24 cellular contexts compared by ENCODE assay signal in the genomic region with DNA sequence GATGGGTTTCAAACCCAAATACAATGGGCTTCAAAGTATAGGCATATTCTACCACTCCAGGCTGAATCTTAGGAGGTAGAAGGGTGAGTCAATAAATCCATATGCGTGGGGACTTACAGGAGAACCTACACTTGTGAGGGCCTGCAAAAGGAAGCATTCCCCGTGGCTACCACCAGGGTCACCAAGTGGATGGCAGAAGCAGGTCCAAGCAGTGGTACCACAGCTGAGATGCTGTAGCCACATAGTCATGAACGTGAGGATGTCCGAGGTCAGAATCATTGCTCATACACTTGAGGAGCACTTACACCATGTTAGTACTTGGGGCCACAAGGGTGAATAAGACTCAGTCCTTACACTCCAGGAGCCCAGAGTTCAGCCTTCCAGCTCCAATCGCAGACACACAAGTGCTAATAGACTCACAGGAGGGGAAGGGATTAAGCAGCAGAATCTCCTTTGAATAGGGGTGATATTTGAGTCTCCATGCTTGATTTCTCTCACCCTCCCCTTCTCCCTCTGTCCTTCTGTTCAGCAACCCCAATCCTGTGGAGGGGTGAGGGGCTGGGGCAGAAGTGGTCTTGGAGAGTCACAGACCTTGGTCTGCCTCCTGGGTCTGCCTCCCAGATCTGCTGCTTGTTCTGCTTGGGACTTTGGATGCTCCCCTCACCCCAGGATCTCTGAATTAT. TPM values are rescaled to one million over a fixed set of nuclear protein-coding genes. Genes with fewer than 3 reads are reported as not detected.
DNase-seq lines count a peak whose midpoint lies in the region; ATAC-seq, FAIRE-seq and TF ChIP-seq lines count a peak whose summit lies in the region.
"Had no signal": no experiment of that assay in that cellular context is flagged by ENCODE, and none has a peak within 500 bp of the region (broad histone marks: within the 10 kb centered on the region; RNA-seq: fewer than 3 reads in every experiment).

No MANE protein-coding gene starts in this region.

- 8% methylated on average over 5 of the region's 5 CpGs for WGBS in A549 (ENCODE audit: missing lambda C conversion rate)

- no peak overlapping the region for H3K4me3 ChIP-seq in A549
- H3K4me3 ChIP-seq in WERI-Rb-1 (ENCODE audit: low read depth, low read length): no peak overlapping the region
- H3K4me3 ChIP-seq: breast epithelium, left ventricle myocardium inferior, mucosa of descending colon, testis had no signal

- no peak overlapping the region for H3K27ac ChIP-seq in A549
- 0 out of 2 replicates have a peak overlapping the region, but pooled peaks have one; percentile 6 for H3K27ac ChIP-seq in WERI-Rb-1
- H3K27ac ChIP-seq: breast epithelium, HL-60, left ventricle myocardium inferior, testis had no signal

- no peaks in the 10 kb centered on the region for H3K36me3 Mint-ChIP-seq in activated T-helper 17 cell treated with anti-CD3 and anti-CD28 coated beads, Interleukin-2, amount 50 U/mL, for 72 hours (ENCODE audit: low read depth)
- H3K36me3 Mint-ChIP-seq: CD4-positive, alpha-beta memory T cell had no signal

- DNase-seq in A549 (ENCODE audit: low read depth in 1 of 2, low spot score in 1 of 2) (peak in 1 of 2 experiments; percentile 33), WERI-Rb-1 (peak; percentile 67), iPS-NIHi7 (ENCODE audit: extremely low spot score) (peak; percentile 36), germinal center (ENCODE audit: low spot score) (no peak), COLO829 (ENCODE audit: low spot score) (no peak)
- DNase-seq: activated CD4-positive, alpha-beta T cell treated with anti-CD3 and anti-CD28 coated beads for 1 hour; activated CD8-positive, alpha-beta memory T cell treated with anti-CD3 and anti-CD28 coated beads, Interleukin-2, amount 50 U/mL, for 4 hours; activated effector memory CD4-positive, alpha-beta T cell treated with Interleukin-2 at 50 U/mL for 16 hours; CD4-positive, alpha-beta memory T cell; cortex of kidney; DMS79; foreskin fibroblast; left ventricle myocardium inferior; mucosa of descending colon; NCI-H2081; NCI-H510A treated with DMSO at 0.1 percent for 48 hours; SIG-M5; testis had no signal

- no peak overlapping the region for H3K27ac Mint-ChIP-seq in activated T-helper 17 cell treated with anti-CD3 and anti-CD28 coated beads, Interleukin-2, amount 50 U/mL, for 72 hours
- H3K27ac Mint-ChIP-seq: CD4-positive, alpha-beta memory T cell had no signal

- H3K4me1 ChIP-seq in A549: no peaks in the 10 kb centered on the region
- H3K4me1 ChIP-seq: breast epithelium, left ventricle myocardium inferior, testis had no signal

- TF ChIP-seq RAD21 in A549 (conservative IDR thresholded peaks at IDR 0.05 in 1 of 2, IDR thresholded peaks at IDR 0.05 in 1 of 2): no peak

- H3K4me2 ChIP-seq in A549: no peak overlapping the region

- no peaks in the 10 kb centered on the region for H3K9me3 Mint-ChIP-seq in activated T-helper 17 cell treated with anti-CD3 and anti-CD28 coated beads, Interleukin-2, amount 50 U/mL, for 72 hours
- H3K9me3 Mint-ChIP-seq: CD4-positive, alpha-beta memory T cell had no signal

- H3K27me3 ChIP-seq in WERI-Rb-1 (ENCODE audit: insufficient read depth, low read depth, severe bottlenecking): no peaks in the 10 kb centered on the region
- H3K27me3 ChIP-seq: testis had no signal

- H3K9me3 ChIP-seq in A549: peaks cover 3% of the 10 kb centered on the region; the same call in 1 of the 3 replicates
- H3K9me3 ChIP-seq in WERI-Rb-1 (ENCODE audit: severe bottlenecking): peaks cover 5% of the 10 kb centered on the region
- H3K9me3 ChIP-seq: breast epithelium, left ventricle myocardium inferior, mucosa of descending colon, testis had no signal

- FAIRE-seq in A549 (lab: Jason Lieb, UNC): no peak
- FAIRE-seq: endothelial cell of umbilical vein had no signal

- H3K36me3 ChIP-seq in WERI-Rb-1: no peaks in the 10 kb centered on the region
- H3K36me3 ChIP-seq: breast epithelium, left ventricle myocardium inferior had no signal

- TF ChIP-seq CTCF in A549 (IDR thresholded peaks at IDR 0.05): no peak
- peak; percentile 45 for TF ChIP-seq CTCF in GM12873 (IDR thresholded peaks at IDR 0.05; ENCODE audit: insufficient read depth, low read depth, low read length, missing control alignments)
- peak; percentile 68 for TF ChIP-seq CTCF in WERI-Rb-1 (IDR thresholded peaks at IDR 0.05; ENCODE audit: low read depth, low read length)

- POLR2A ChIA-PET in A549 (lab: Yijun Ruan, JAX): no interaction called here

- peak; percentile 74 to 85 for ATAC-seq in A549
- no peak for ATAC-seq in GM19023 (IDR thresholded peaks at IDR 0.05; ENCODE audit: unreplicated experiment)
- ATAC-seq in activated T-helper 17 cell treated with anti-CD3 and anti-CD28 coated beads, Interleukin-2, amount 50 U/mL, for 72 hours (replicated peaks): no peak
- ATAC-seq: mucosa of descending colon had no signal

- H3K4me3 Mint-ChIP-seq in activated T-helper 17 cell treated with anti-CD3 and anti-CD28 coated beads, Interleukin-2, amount 50 U/mL, for 72 hours: no peak overlapping the region
- H3K4me3 Mint-ChIP-seq: CD4-positive, alpha-beta memory T cell had no signal

- H3K4me1 Mint-ChIP-seq in activated T-helper 17 cell treated with anti-CD3 and anti-CD28 coated beads, Interleukin-2, amount 50 U/mL, for 72 hours: no peaks in the 10 kb centered on the region
- H3K4me1 Mint-ChIP-seq: CD4-positive, alpha-beta memory T cell had no signal

- no peak for TF ChIP-seq EP300 in A549 (IDR thresholded peaks at IDR 0.05)

- CTCF ChIA-PET in A549 (lab: Yijun Ruan, JAX): interaction anchor here (0.9 to 1.1 kb wide), 2 partner anchors 9 to 207 kb away, joined by 3 read pairs; no protein-coding TSS in a partner anchor

- no peak for TF ChIP-seq POLR2A in A549 (IDR thresholded peaks at IDR 0.05; ENCODE audit: low read length)

- H3K27me3 Mint-ChIP-seq in activated T-helper 17 cell treated with anti-CD3 and anti-CD28 coated beads, Interleukin-2, amount 50 U/mL, for 72 hours: peaks cover 22% of the 10 kb centered on the region

TF ChIP-seq in A549, 52 proteins besides CTCF, POLR2A, EP300 and RAD21 (continues in another document):
- TF ChIP-seq JUN (IDR thresholded peaks at IDR 0.05) (no peak), FOSB (CRISPR knock-in tag; IDR thresholded peaks at IDR 0.05) (no peak), MAFK (IDR thresholded peaks at IDR 0.05; ENCODE audit: partially characterized antibody) (no peak), ZFP36 (IDR thresholded peaks at IDR 0.05; ENCODE audit: borderline replicate concordance, partially characterized antibody) (no peak), MYC (IDR thresholded peaks at IDR 0.05; ENCODE audit: borderline replicate concordance, low read length) (no peak), KDM1A (IDR thresholded peaks at IDR 0.05; ENCODE audit: low read depth) (no peak), HOXB13 (CRISPR knock-in tag; IDR thresholded peaks at IDR 0.05; ENCODE audit: low read depth) (no peak), RFX5 (IDR thresholded peaks at IDR 0.05) (no peak), CHD4 (IDR thresholded peaks at IDR 0.05; ENCODE audit: borderline replicate concordance) (no peak), CHD2 (IDR thresholded peaks at IDR 0.05; ENCODE audit: low read length, partially characterized antibody) (no peak), BHLHE40 (IDR thresholded peaks at IDR 0.05; ENCODE audit: low read depth, low read length) (no peak), ZSCAN20 (CRISPR knock-in tag; IDR thresholded peaks at IDR 0.05) (no peak), CBX2 (IDR thresholded peaks at IDR 0.05; ENCODE audit: borderline replicate concordance, low read depth) (no peak)
- TF ChIP-seq, protein P1, sequence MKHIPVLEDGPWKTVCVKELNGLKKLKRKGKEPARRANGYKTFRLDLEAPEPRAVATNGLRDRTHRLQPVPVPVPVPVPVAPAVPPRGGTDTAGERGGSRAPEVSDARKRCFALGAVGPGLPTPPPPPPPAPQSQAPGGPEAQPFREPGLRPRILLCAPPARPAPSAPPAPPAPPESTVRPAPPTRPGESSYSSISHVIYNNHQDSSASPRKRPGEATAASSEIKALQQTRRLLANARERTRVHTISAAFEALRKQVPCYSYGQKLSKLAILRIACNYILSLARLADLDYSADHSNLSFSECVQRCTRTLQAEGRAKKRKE (CRISPR knock-in tag; IDR thresholded peaks at IDR 0.05; ENCODE audit: low read depth): no peak
- TF ChIP-seq, protein P2, sequence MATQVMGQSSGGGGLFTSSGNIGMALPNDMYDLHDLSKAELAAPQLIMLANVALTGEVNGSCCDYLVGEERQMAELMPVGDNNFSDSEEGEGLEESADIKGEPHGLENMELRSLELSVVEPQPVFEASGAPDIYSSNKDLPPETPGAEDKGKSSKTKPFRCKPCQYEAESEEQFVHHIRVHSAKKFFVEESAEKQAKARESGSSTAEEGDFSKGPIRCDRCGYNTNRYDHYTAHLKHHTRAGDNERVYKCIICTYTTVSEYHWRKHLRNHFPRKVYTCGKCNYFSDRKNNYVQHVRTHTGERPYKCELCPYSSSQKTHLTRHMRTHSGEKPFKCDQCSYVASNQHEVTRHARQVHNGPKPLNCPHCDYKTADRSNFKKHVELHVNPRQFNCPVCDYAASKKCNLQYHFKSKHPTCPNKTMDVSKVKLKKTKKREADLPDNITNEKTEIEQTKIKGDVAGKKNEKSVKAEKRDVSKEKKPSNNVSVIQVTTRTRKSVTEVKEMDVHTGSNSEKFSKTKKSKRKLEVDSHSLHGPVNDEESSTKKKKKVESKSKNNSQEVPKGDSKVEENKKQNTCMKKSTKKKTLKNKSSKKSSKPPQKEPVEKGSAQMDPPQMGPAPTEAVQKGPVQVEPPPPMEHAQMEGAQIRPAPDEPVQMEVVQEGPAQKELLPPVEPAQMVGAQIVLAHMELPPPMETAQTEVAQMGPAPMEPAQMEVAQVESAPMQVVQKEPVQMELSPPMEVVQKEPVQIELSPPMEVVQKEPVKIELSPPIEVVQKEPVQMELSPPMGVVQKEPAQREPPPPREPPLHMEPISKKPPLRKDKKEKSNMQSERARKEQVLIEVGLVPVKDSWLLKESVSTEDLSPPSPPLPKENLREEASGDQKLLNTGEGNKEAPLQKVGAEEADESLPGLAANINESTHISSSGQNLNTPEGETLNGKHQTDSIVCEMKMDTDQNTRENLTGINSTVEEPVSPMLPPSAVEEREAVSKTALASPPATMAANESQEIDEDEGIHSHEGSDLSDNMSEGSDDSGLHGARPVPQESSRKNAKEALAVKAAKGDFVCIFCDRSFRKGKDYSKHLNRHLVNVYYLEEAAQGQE (IDR thresholded peaks at IDR 0.05): no peak
- TF ChIP-seq, protein P3, sequence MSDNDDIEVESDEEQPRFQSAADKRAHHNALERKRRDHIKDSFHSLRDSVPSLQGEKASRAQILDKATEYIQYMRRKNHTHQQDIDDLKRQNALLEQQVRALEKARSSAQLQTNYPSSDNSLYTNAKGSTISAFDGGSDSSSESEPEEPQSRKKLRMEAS (IDR thresholded peaks at IDR 0.05): no peak

RNA-seq across cellular contexts. Expression of a gene that starts 42.5 kb away (rescaled TPM):
- polyA plus RNA-seq in A549 (2011; rRNA removed): 1.9 and 2.2 TPM in 2 replicates
- polyA plus RNA-seq in A549 (2012; cell fraction: cytosol; rRNA removed): 1.0 and 1.5 TPM in 2 replicates
- 1.3 and 1.7 TPM in 2 replicates for polyA plus RNA-seq in A549 (2012; cell fraction: nucleus; rRNA removed)
- 1.5 to 1.9 TPM (median 1.6 TPM) in 3 replicates for polyA plus RNA-seq in A549 (2017; fragmentation: RNase III; extraction: RNeasy Plus Mini Kit Qiagen cat#74134 plus additional on column Dnase treatment)
- 2.8 and 3.7 TPM in 2 replicates for polyA minus RNA-seq in A549 (2011; rRNA and poly(A)+ RNA removed)
- not detected for total RNA-seq in activated T-helper 17 cell treated with anti-CD3 and anti-CD28 coated beads, Interleukin-2, amount 50 U/mL, for 72 hours
- total RNA-seq: CD4-positive, alpha-beta memory T cell; endothelial cell of umbilical vein; left ventricle myocardium inferior had no signal
- polyA plus RNA-seq: CD4-positive, alpha-beta memory T cell; endothelial cell of umbilical vein had no signal

Comparison
In these comparisons a context has a peak if more than half of its experiments do, and no peak if none do; other contexts are left out.
1. ATAC-seq: peak in A549 (2 of 2); none in GM19023 (single experiment) and activated T-helper 17 cell treated with anti-CD3 and anti-CD28 coated beads, Interleukin-2, amount 50 U/mL, for 72 hours (single experiment).
2. DNase-seq: peak in WERI-Rb-1 (single experiment) and iPS-NIHi7 (single experiment); none in germinal center (single experiment) and COLO829 (single experiment).